Comparison of ENCODE assay signal across 14 cellular contexts in the genomic region with DNA sequence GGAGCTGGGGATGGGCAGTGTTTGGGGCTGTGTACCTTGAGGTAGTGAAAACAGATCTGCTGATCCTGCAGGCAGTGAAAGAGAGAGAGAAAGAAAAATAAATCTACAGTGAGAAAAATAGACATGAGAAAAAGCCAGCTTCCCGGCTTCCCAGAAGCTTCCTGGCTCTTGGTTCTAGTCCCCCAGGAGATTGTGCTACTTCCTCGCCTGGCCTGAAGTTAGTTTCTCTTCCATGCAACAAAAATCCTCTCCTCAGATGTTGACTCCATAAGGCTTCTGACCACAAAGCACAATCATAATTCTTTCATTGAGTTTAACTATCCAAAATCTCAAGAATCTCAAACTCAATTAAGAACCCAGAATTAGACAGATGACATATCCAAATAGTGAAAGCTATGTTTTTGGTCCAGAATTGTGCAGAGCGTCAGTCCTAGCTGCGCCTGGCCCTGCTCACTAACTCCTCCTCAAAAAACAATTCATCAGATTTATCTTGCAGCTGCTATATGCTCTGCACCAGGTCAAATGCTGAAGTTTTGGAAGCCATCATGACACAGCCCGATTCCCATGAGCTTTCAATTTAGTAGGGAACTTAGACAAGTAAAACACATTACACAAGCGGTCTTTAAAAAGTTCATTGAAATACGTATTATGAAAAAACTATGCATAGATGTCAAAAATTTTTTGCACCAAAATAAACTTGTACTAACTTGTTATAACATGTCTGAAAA. TPM values are rescaled to one million over a fixed set of nuclear protein-coding genes. Genes with fewer than 3 reads are reported as not detected.
A peak's percentile ranks its signal among the peaks of the same experiment; 100 is the strongest.
DNase-seq lines count a peak whose midpoint lies in the region; ATAC-seq and TF ChIP-seq lines count a peak whose summit lies in the region.
"Had no signal": no experiment of that assay in that cellular context is flagged by ENCODE, and none has a peak within 500 bp of the region (broad histone marks: within the 10 kb centered on the region; RNA-seq: fewer than 3 reads in every experiment).

No MANE protein-coding gene starts in this region.

- H3K27me3 Mint-ChIP-seq in CD8-positive, alpha-beta T cell (ENCODE audit: low read depth), result no peaks in the 10 kb centered on the region
- peaks cover 11% of the 10 kb centered on the region for H3K27me3 Mint-ChIP-seq in activated T-helper 17 cell treated with anti-CD3 and anti-CD28 coated beads, Interleukin-2, amount 50 U/mL, for 72 hours

- no peak for TF ChIP-seq POLR2A in adrenal gland (IDR thresholded peaks at IDR 0.05)

- no peaks in the 10 kb centered on the region for H3K36me3 ChIP-seq in CD8-positive, alpha-beta T cell (ENCODE audit: insufficient read depth, low read length)
- no peaks in the 10 kb centered on the region for H3K36me3 ChIP-seq in rectal smooth muscle tissue (ENCODE audit: control insufficient read depth, insufficient read depth, low read length)
- H3K36me3 ChIP-seq in adrenal gland (replicated peaks in 1 of 2), result no peaks in the 10 kb centered on the region
- H3K36me3 ChIP-seq: SJSA1 had no signal

- no peak overlapping the region for H3K27ac Mint-ChIP-seq in CD8-positive, alpha-beta T cell
- H3K27ac Mint-ChIP-seq in activated T-helper 17 cell treated with anti-CD3 and anti-CD28 coated beads, Interleukin-2, amount 50 U/mL, for 72 hours, result no peak overlapping the region

- H3K9me3 ChIP-seq in CD8-positive, alpha-beta T cell (ENCODE audit: low read length), result peaks cover 3% of the 10 kb centered on the region
- H3K9me3 ChIP-seq in adrenal gland (replicated peaks in 1 of 3), result no peaks in the 10 kb centered on the region
- H3K9me3 ChIP-seq: SJSA1 had no signal

- H3K4me3 ChIP-seq in CD8-positive, alpha-beta T cell (ENCODE audit: low read depth, low read length), result peak overlapping the region; percentile 57
- no peak overlapping the region for H3K4me3 ChIP-seq in rectal smooth muscle tissue (ENCODE audit: low read length)
- H3K4me3 ChIP-seq in adrenal gland, result no peak overlapping the region

- POLR2A ChIA-PET in CD8-positive, alpha-beta T cell (lab: Charles Lee), result interaction anchor here (0.7 to 2.3 kb wide), 2 partner anchors 19 to 54 kb away, joined by 3 to 5 read pairs; no protein-coding TSS in a partner anchor

- CTCF ChIA-PET in CD8-positive, alpha-beta T cell (lab: Charles Lee), result interaction anchor here (1.8 kb wide), 1 partner anchor 51 kb away, joined by 9 read pairs; no protein-coding TSS in a partner anchor

- no peaks in the 10 kb centered on the region for H3K36me3 Mint-ChIP-seq in CD8-positive, alpha-beta T cell
- no peaks in the 10 kb centered on the region for H3K36me3 Mint-ChIP-seq in activated T-helper 17 cell treated with anti-CD3 and anti-CD28 coated beads, Interleukin-2, amount 50 U/mL, for 72 hours (ENCODE audit: low read depth)
- H3K36me3 Mint-ChIP-seq: CD4-positive, CD25-positive, alpha-beta regulatory T cell had no signal

- WGBS in adrenal gland, 4 donors, result 68 to 82% (median 73%) methylated on average over 7 of the region's 7 CpGs

- H3K9ac ChIP-seq in rectal smooth muscle tissue (ENCODE audit: low read length), result no peak overlapping the region

- no peak for TF ChIP-seq CTCF in CD8-positive, alpha-beta T cell (IDR thresholded peaks at IDR 0.05)
- no peak for TF ChIP-seq CTCF in adrenal gland (IDR thresholded peaks at IDR 0.05)

- H3K27ac ChIP-seq in CD8-positive, alpha-beta T cell (ENCODE audit: low read depth, low read length), result no peak overlapping the region
- H3K27ac ChIP-seq in rectal smooth muscle tissue (ENCODE audit: low read depth, low read length) (peak overlapping the region; percentile 84), adrenal gland (peak overlapping the region in 2 of 5 donors; percentile 39 to 56)
- H3K27ac ChIP-seq: SJSA1 had no signal

- H3K9me3 Mint-ChIP-seq in CD8-positive, alpha-beta T cell, result peaks cover 4% of the 10 kb centered on the region
- H3K9me3 Mint-ChIP-seq in activated T-helper 17 cell treated with anti-CD3 and anti-CD28 coated beads, Interleukin-2, amount 50 U/mL, for 72 hours, result peaks cover 3% of the 10 kb centered on the region
- H3K9me3 Mint-ChIP-seq: H9 had no signal

- peak overlapping the region; percentile 94 for H3K4me3 Mint-ChIP-seq in CD8-positive, alpha-beta T cell
- H3K4me3 Mint-ChIP-seq in activated T-helper 17 cell treated with anti-CD3 and anti-CD28 coated beads, Interleukin-2, amount 50 U/mL, for 72 hours, result peak overlapping the region; percentile 78
- H3K4me3 Mint-ChIP-seq: H9 had no signal

- ATAC-seq in CD8-positive, alpha-beta T cell, result no peak
- ATAC-seq in activated T-helper 17 cell treated with anti-CD3 and anti-CD28 coated beads, Interleukin-2, amount 50 U/mL, for 72 hours (replicated peaks), result no peak
- peak; percentile 42 to 66 for ATAC-seq in left cardiac atrium

- intact Hi-C loops in CD8-positive, alpha-beta T cell (cut with DNase I, micrococcal nuclease), result loop anchor here in 1 of 2 experiments (5.0 kb wide), 1 partner anchor 97 kb away; a partner anchor contains a TSS
- intact Hi-C loops in left cardiac atrium (cut with DNase I), result loop anchor here in 1 of 2 donors (10.0 kb wide), 1 partner anchor 94 kb away; a partner anchor contains a TSS
- intact Hi-C loops in head of caudate nucleus (cut with DNase I), result no loop called here
- intact Hi-C loops in adrenal gland (cut with DNase I), result no loop called here

- no peak for DNase-seq in CD8-positive, alpha-beta T cell
- no peak for DNase-seq in left cardiac atrium
- no peak for DNase-seq in head of caudate nucleus
- DNase-seq in DMS79 treated with DMSO at 0.1 percent for 48 hours (lab: John Stamatoyannopoulos, UW), result no peak
- no peak for DNase-seq in adrenal gland
- no peak for DNase-seq in middle frontal gyrus (ENCODE audit: extremely low spot score, low spot score)
- DNase-seq: activated naive CD4-positive, alpha-beta T cell treated with Interleukin-2 at 50 U/mL for 16 hours; CD4-positive, CD25-positive, alpha-beta regulatory T cell; H9; IMR-90; NCI-H146 had no signal

- peaks cover 23% of the 10 kb centered on the region for H3K4me1 Mint-ChIP-seq in CD8-positive, alpha-beta T cell (ENCODE audit: low read depth)
- peaks cover 10% of the 10 kb centered on the region for H3K4me1 Mint-ChIP-seq in activated T-helper 17 cell treated with anti-CD3 and anti-CD28 coated beads, Interleukin-2, amount 50 U/mL, for 72 hours

- peaks cover 13% of the 10 kb centered on the region for H3K4me1 ChIP-seq in CD8-positive, alpha-beta T cell (ENCODE audit: insufficient read depth, low read length)
- peaks cover 14% of the 10 kb centered on the region for H3K4me1 ChIP-seq in rectal smooth muscle tissue (ENCODE audit: control insufficient read depth, insufficient read depth, low read length)
- peaks cover 0 to 5% of the 10 kb centered on the region in 2 donors for H3K4me1 ChIP-seq in adrenal gland (replicated peaks in 1 of 2)

- no peaks in the 10 kb centered on the region for H3K27me3 ChIP-seq in CD8-positive, alpha-beta T cell (ENCODE audit: insufficient read depth, low read length)
- H3K27me3 ChIP-seq in rectal smooth muscle tissue (ENCODE audit: control insufficient read depth, insufficient read depth, low read length), result no peaks in the 10 kb centered on the region
- no peaks in the 10 kb centered on the region for H3K27me3 ChIP-seq in adrenal gland
- H3K27me3 ChIP-seq: SJSA1 had no signal

RNA-seq across cellular contexts. Expression of a gene that starts 20.1 kb away (rescaled TPM):
- 10 to 100 TPM; 19.0 to 22.7 TPM for total RNA-seq in CD8-positive, alpha-beta T cell
- total RNA-seq in activated T-helper 17 cell treated with anti-CD3 and anti-CD28 coated beads, Interleukin-2, amount 50 U/mL, for 72 hours, result 10 to 100 TPM; 35.6 to 44.7 TPM
- 10 to 100 TPM; 38.5 to 39.7 TPM for total RNA-seq in left cardiac atrium
- total RNA-seq in adrenal gland, result 10 to 100 TPM; 19.3 to 43.7 (median 29.9) TPM
- polyA plus RNA-seq in adrenal gland, result 10 to 100 TPM; 13.0 to 29.9 (median 15.9) TPM

Comparison
In these comparisons a context has a peak if more than half of its experiments do, and no peak if none do; other contexts are left out.
1. ATAC-seq: peak in left cardiac atrium (2 of 2); none in CD8-positive, alpha-beta T cell (single experiment) and activated T-helper 17 cell treated with anti-CD3 and anti-CD28 coated beads, Interleukin-2, amount 50 U/mL, for 72 hours (single experiment).